14 cellular contexts compared by ENCODE assay signal in the genomic region with DNA sequence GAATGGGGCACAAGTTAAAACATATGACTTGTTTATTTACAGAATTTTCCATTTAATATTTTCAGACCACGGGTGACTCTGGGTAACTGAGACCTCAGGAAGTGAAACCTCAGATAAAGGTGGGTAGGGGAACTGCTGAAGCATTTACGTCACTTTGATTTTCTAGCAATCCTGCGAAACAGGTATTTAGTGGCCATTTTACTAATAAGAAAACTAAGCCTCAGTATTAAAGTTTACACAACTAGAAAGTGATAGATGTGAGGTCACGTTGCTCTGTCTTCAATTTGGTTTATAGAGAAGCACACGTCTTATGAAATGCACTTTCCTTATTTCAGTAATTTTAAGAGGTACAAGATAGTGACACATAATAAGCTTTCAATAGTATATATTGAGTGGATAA.
DNase-seq lines count a peak whose midpoint lies in the region; ATAC-seq and TF ChIP-seq lines count a peak whose summit lies in the region.
"Had no signal": no experiment of that assay in that cellular context is flagged by ENCODE, and none has a peak within 500 bp of the region (broad histone marks: within the 10 kb centered on the region; RNA-seq: fewer than 3 reads in every experiment).

No MANE protein-coding gene starts in this region.

- H3K79me2 ChIP-seq in MM.1S (ENCODE audit: low read length), result no peaks in the 10 kb centered on the region

- TF ChIP-seq CTCF in GM10266 (IDR thresholded peaks at IDR 0.05; ENCODE audit: control insufficient read depth, insufficient read depth, low read depth, missing control alignments), result no peak
- TF ChIP-seq CTCF in MM.1S (IDR thresholded peaks at IDR 0.05; ENCODE audit: low read length), result no peak

- H3K36me3 ChIP-seq in MM.1S (replicated peaks; ENCODE audit: insufficient read depth, low read length), result no peaks in the 10 kb centered on the region
- H3K36me3 ChIP-seq: gastrocnemius medialis had no signal

- no peak overlapping the region for H2AFZ ChIP-seq in MM.1S (ENCODE audit: low read length)

- no peaks in the 10 kb centered on the region for H3F3A ChIP-seq in MM.1S (ENCODE audit: insufficient read depth, low read length)

- no peaks in the 10 kb centered on the region for H3K9me3 ChIP-seq in MM.1S (replicated peaks; ENCODE audit: insufficient read depth, low read length)
- H3K9me3 ChIP-seq: gastrocnemius medialis had no signal

- H3K27me3 ChIP-seq in MM.1S (replicated peaks; ENCODE audit: insufficient read depth, low read length), result no peaks in the 10 kb centered on the region

- no peaks in the 10 kb centered on the region for H3K9me2 ChIP-seq in MM.1S (replicated peaks; ENCODE audit: insufficient read depth, low read length)

- H3K27ac ChIP-seq in MM.1S (ENCODE audit: low read length), result no peak overlapping the region
- H3K27ac ChIP-seq: gastrocnemius medialis had no signal

- no peak overlapping the region for H3K4me2 ChIP-seq in MM.1S (ENCODE audit: low read depth, low read length)

- ATAC-seq in GM18868 (IDR thresholded peaks at IDR 0.05; ENCODE audit: unreplicated experiment) (peak; percentile 74), HG02610 (IDR thresholded peaks at IDR 0.05; ENCODE audit: unreplicated experiment) (peak; percentile 53), HG03565 (IDR thresholded peaks at IDR 0.05; ENCODE audit: unreplicated experiment) (peak; percentile 66), GM21423 (IDR thresholded peaks at IDR 0.05; ENCODE audit: unreplicated experiment) (no peak)
- ATAC-seq: gastrocnemius medialis had no signal

- no peaks in the 10 kb centered on the region for H4K20me1 ChIP-seq in MM.1S (ENCODE audit: insufficient read depth, low read length)

- no peaks in the 10 kb centered on the region for H3K4me1 ChIP-seq in MM.1S (ENCODE audit: low read length)
- H3K4me1 ChIP-seq: gastrocnemius medialis had no signal

- peak; percentile 15 for DNase-seq in GM10266 (ENCODE audit: extremely low spot score)
- DNase-seq in MM.1S, result no peak
- DNase-seq in NCI-H2081 treated with DMSO at 0.1 percent for 48 hours (lab: John Stamatoyannopoulos, UW), result no peak
- DNase-seq in activated T-cell treated with anti-CD3 and anti-CD28 coated beads, Interleukin-2, amount 50 U/mL, for 1 hour, result no peak
- DNase-seq: effector CD8-positive, alpha-beta T cell; gastrocnemius medialis; NCI-H1092; NCI-H526; retina; stimulated activated naive CD4-positive, alpha-beta T cell treated with Interleukin-2 at 50 U/mL for 16 hours had no signal

- H3K9ac ChIP-seq in MM.1S (ENCODE audit: low read length), result no peak overlapping the region

- H3K4me3 ChIP-seq in MM.1S (ENCODE audit: low read length), result no peak overlapping the region
- H3K4me3 ChIP-seq: gastrocnemius medialis had no signal
